21 cellular contexts compared by ENCODE assay signal in genomic region chr2:157893611-157894010, GRCh38. TPM values are rescaled to one million over a fixed set of nuclear protein-coding genes. Genes with fewer than 3 reads are reported as not detected.
DNase-seq lines count a peak whose midpoint lies in the region; ATAC-seq and TF ChIP-seq lines count a peak whose summit lies in the region.
"Had no signal": no experiment of that assay in that cellular context is flagged by ENCODE, and none has a peak within 500 bp of the region (broad histone marks: within the 10 kb centered on the region; RNA-seq: fewer than 3 reads in every experiment).

No MANE protein-coding gene starts in this region.

- H3K9me3 Mint-ChIP-seq in CD4-positive, CD25-positive, alpha-beta regulatory T cell, result no peaks in the 10 kb centered on the region
- H3K9me3 Mint-ChIP-seq in WTC11, result 0 out of 2 replicates have a peak, but pooled peaks cover 2% of the 10 kb centered on the region
- H3K9me3 Mint-ChIP-seq in activated T-helper 2 cell treated with anti-CD3 and anti-CD28 coated beads, Interferon-gamma antibody, Interleukin-2, Interleukin-4, amounts not matched to agents 10 μg/mL and 5 μg/mL and 100 μg/mL, durations not matched to agents 14 hours and 24 hours and 36 hours, result no peaks in the 10 kb centered on the region

- peak overlapping the region in 3 of 4 donors; percentile 25 to 62 (median 46) for H3K4me3 Mint-ChIP-seq in CD4-positive, CD25-positive, alpha-beta regulatory T cell
- H3K4me3 Mint-ChIP-seq in WTC11, result no peak overlapping the region
- H3K4me3 Mint-ChIP-seq in activated T-helper 2 cell treated with anti-CD3 and anti-CD28 coated beads, Interferon-gamma antibody, Interleukin-2, Interleukin-4, amounts not matched to agents 10 μg/mL and 5 μg/mL and 100 μg/mL, durations not matched to agents 14 hours and 24 hours and 36 hours (ENCODE audit: low read depth), result no peak overlapping the region

- H3K27me3 ChIP-seq in CD4-positive, CD25-positive, alpha-beta regulatory T cell (ENCODE audit: control insufficient read depth, insufficient read depth, low read length), result no peaks in the 10 kb centered on the region
- H3K27me3 ChIP-seq: BLaER1 treated with 17β-estradiol and CSF1 and Interleukin-3, amounts not matched to agents 10 nM and 100 nM; Peyer's patch; SJCRH30 had no signal

- H3K27me3 Mint-ChIP-seq in CD4-positive, CD25-positive, alpha-beta regulatory T cell, result no peaks in the 10 kb centered on the region
- H3K27me3 Mint-ChIP-seq in WTC11 (ENCODE audit: low read depth), result no peaks in the 10 kb centered on the region; the same call in 1 of the 2 replicates
- H3K27me3 Mint-ChIP-seq in activated T-helper 2 cell treated with anti-CD3 and anti-CD28 coated beads, Interferon-gamma antibody, Interleukin-2, Interleukin-4, amounts not matched to agents 10 μg/mL and 5 μg/mL and 100 μg/mL, durations not matched to agents 14 hours and 24 hours and 36 hours (ENCODE audit: low read depth), result no peaks in the 10 kb centered on the region

- DNase-seq in NCI-H510A treated with DMSO at 0.1 percent for 48 hours (lab: John Stamatoyannopoulos, UW) (peak; percentile 12), NCI-H510A (lab: John Stamatoyannopoulos, UW) (no peak), NCI-H146 (lab: John Stamatoyannopoulos, UW) (peak; percentile 56), WTC11 (ENCODE audit: low spot score) (no peak), NCI-H2107 treated with DMSO at 0.1 percent for 48 hours (lab: John Stamatoyannopoulos, UW; ENCODE audit: unreplicated experiment) (no peak), DMS 273 treated with DMSO at 0.1 percent for 48 hours (lab: John Stamatoyannopoulos, UW) (no peak)
- DNase-seq in CD4-positive, CD25-positive, alpha-beta regulatory T cell, result no peak
- DNase-seq in activated T-helper 2 cell treated with anti-CD3 and anti-CD28 coated beads, Interferon-gamma antibody, Interleukin-2, Interleukin-4, amounts not matched to agents 10 μg/mL and 5 μg/mL and 100 μg/mL, durations not matched to agents 14 hours and 24 hours and 36 hours (ENCODE audit: low spot score), result no peak
- DNase-seq: 8988T; DMS79 treated with DMSO at 0.1 percent for 48 hours; Kasumi-1; NCI-H187 treated with DMSO at 0.1 percent for 48 hours; NCI-H2107; NCI-H2227 treated with DMSO at 0.1 percent for 48 hours; NCI-H524 treated with DMSO at 0.1 percent for 48 hours; NK-92 treated with Interleukin-12 subunit alpha and Interleukin-12 subunit beta, amount 100 ng/mL, for 24 hours; Peyer's patch; SJCRH30; T-helper 1 cell had no signal

- POLR2A ChIA-PET in WTC11 (lab: Charles Lee), result no interaction called here

- peaks cover 25 to 85% (median 59%) of the 10 kb centered on the region in 4 donors for H3K4me1 Mint-ChIP-seq in CD4-positive, CD25-positive, alpha-beta regulatory T cell
- H3K4me1 Mint-ChIP-seq in WTC11, result peaks cover 59% of the 10 kb centered on the region
- H3K4me1 Mint-ChIP-seq in activated T-helper 2 cell treated with anti-CD3 and anti-CD28 coated beads, Interferon-gamma antibody, Interleukin-2, Interleukin-4, amounts not matched to agents 10 μg/mL and 5 μg/mL and 100 μg/mL, durations not matched to agents 14 hours and 24 hours and 36 hours (ENCODE audit: low read depth), result peaks cover 62% of the 10 kb centered on the region

- ATAC-seq in CD4-positive, CD25-positive, alpha-beta regulatory T cell (ENCODE audit: low read depth in 2 of 2), result no peak
- peak; percentile 19; the same call in 1 of the 2 replicates for ATAC-seq in WTC11
- ATAC-seq: GM12878 had no signal

- peak overlapping the region in 2 of 3 donors; percentile 40 to 88 for H3K27ac Mint-ChIP-seq in CD4-positive, CD25-positive, alpha-beta regulatory T cell
- H3K27ac Mint-ChIP-seq in WTC11, result no peak overlapping the region
- no peak overlapping the region for H3K27ac Mint-ChIP-seq in activated T-helper 2 cell treated with anti-CD3 and anti-CD28 coated beads, Interferon-gamma antibody, Interleukin-2, Interleukin-4, amounts not matched to agents 10 μg/mL and 5 μg/mL and 100 μg/mL, durations not matched to agents 14 hours and 24 hours and 36 hours

- H3K9me3 ChIP-seq in CD4-positive, CD25-positive, alpha-beta regulatory T cell (ENCODE audit: control insufficient read depth in 2 of 2, low read length in 2 of 2), result no peaks in the 10 kb centered on the region
- H3K9me3 ChIP-seq: BLaER1 treated with 17β-estradiol and CSF1 and Interleukin-3, amounts not matched to agents 10 nM and 100 nM; Peyer's patch; SJCRH30 had no signal

- intact Hi-C loops in activated T-helper 2 cell treated with anti-CD3 and anti-CD28 coated beads, Interferon-gamma antibody, Interleukin-2, Interleukin-4, amounts not matched to agents 10 μg/mL and 5 μg/mL and 100 μg/mL, durations not matched to agents 14 hours and 24 hours and 36 hours (cut with micrococcal nuclease), result loop anchor here (10.0 kb wide), 1 partner anchor 1559 kb away; the partner anchor contains the start of gene NR4A2

- H3K4me3 ChIP-seq in CD4-positive, CD25-positive, alpha-beta regulatory T cell (ENCODE audit: low read depth, low read length), result no peak overlapping the region
- H3K4me3 ChIP-seq: BLaER1 treated with 17β-estradiol and CSF1 and Interleukin-3, amounts not matched to agents 10 nM and 100 nM; GM12878; Peyer's patch; SJCRH30 had no signal

- H3K4me1 ChIP-seq in CD4-positive, CD25-positive, alpha-beta regulatory T cell (ENCODE audit: control insufficient read depth, insufficient read depth, low read length, poor library complexity, severe bottlenecking), result peaks cover 82% of the 10 kb centered on the region

- H3K36me3 Mint-ChIP-seq in CD4-positive, CD25-positive, alpha-beta regulatory T cell, result peaks cover 3% of the 10 kb centered on the region
- H3K36me3 Mint-ChIP-seq in WTC11, result no peaks in the 10 kb centered on the region
- peaks cover 11% of the 10 kb centered on the region for H3K36me3 Mint-ChIP-seq in activated T-helper 2 cell treated with anti-CD3 and anti-CD28 coated beads, Interferon-gamma antibody, Interleukin-2, Interleukin-4, amounts not matched to agents 10 μg/mL and 5 μg/mL and 100 μg/mL, durations not matched to agents 14 hours and 24 hours and 36 hours (ENCODE audit: low read depth)

- no peaks in the 10 kb centered on the region for H3K36me3 ChIP-seq in CD4-positive, CD25-positive, alpha-beta regulatory T cell (ENCODE audit: control insufficient read depth, insufficient read depth, low read length)
- H3K36me3 ChIP-seq: BLaER1 treated with 17β-estradiol and CSF1 and Interleukin-3, amounts not matched to agents 10 nM and 100 nM; Peyer's patch; SJCRH30 had no signal

- CTCF ChIA-PET in WTC11 (lab: Charles Lee), result interaction anchor here (1.5 kb wide), 1 partner anchor 17 kb away, joined by 3 read pairs; no protein-coding TSS in a partner anchor

- no peak overlapping the region for H3K27ac ChIP-seq in CD4-positive, CD25-positive, alpha-beta regulatory T cell (ENCODE audit: insufficient read depth, low read length, poor library complexity, severe bottlenecking)
- H3K27ac ChIP-seq: BLaER1 treated with 17β-estradiol and CSF1 and Interleukin-3, amounts not matched to agents 10 nM and 100 nM; Peyer's patch; SJCRH30 had no signal

- TF ChIP-seq CTCF in WTC11 (IDR thresholded peaks at IDR 0.05), result no peak

TF ChIP-seq in WTC11, 78 proteins besides CTCF, POLR2A, EP300 and RAD21 (continues in another document):
- TF ChIP-seq, protein P1, sequence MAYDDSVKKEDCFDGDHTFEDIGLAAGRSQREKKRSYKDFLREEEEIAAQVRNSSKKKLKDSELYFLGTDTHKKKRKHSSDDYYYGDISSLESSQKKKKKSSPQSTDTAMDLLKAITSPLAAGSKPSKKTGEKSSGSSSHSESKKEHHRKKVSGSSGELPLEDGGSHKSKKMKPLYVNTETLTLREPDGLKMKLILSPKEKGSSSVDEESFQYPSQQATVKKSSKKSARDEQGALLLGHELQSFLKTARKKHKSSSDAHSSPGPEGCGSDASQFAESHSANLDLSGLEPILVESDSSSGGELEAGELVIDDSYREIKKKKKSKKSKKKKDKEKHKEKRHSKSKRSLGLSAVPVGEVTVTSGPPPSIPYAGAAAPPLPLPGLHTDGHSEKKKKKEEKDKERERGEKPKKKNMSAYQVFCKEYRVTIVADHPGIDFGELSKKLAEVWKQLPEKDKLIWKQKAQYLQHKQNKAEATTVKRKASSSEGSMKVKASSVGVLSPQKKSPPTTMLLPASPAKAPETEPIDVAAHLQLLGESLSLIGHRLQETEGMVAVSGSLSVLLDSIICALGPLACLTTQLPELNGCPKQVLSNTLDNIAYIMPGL (CRISPR knock-in tag; IDR thresholded peaks at IDR 0.05), result no peak
- TF ChIP-seq NR1H2 (CRISPR knock-in tag; IDR thresholded peaks at IDR 0.05) (no peak), HMGA2 (CRISPR knock-in tag; IDR thresholded peaks at IDR 0.05) (no peak), MYBL2 (CRISPR knock-in tag; IDR thresholded peaks at IDR 0.05) (no peak), RELA (CRISPR knock-in tag; IDR thresholded peaks at IDR 0.05; ENCODE audit: borderline replicate concordance) (no peak), ZNF138 (CRISPR knock-in tag; conservative IDR thresholded peaks at IDR 0.05) (no peak), ZNF671 (CRISPR knock-in tag; IDR thresholded peaks at IDR 0.05) (no peak), ATF2 (CRISPR knock-in tag; IDR thresholded peaks at IDR 0.05; ENCODE audit: borderline replicate concordance, low read depth) (no peak), MXD4 (CRISPR knock-in tag; IDR thresholded peaks at IDR 0.05; ENCODE audit: borderline replicate concordance) (no peak)
- TF ChIP-seq, protein P2, sequence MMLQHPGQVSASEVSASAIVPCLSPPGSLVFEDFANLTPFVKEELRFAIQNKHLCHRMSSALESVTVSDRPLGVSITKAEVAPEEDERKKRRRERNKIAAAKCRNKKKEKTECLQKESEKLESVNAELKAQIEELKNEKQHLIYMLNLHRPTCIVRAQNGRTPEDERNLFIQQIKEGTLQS (CRISPR knock-in tag; conservative IDR thresholded peaks at IDR 0.05), result no peak

RNA-seq across cellular contexts. Expression of gene ACVR1, which starts 17.5 kb away (rescaled TPM):
- total RNA-seq in CD4-positive, CD25-positive, alpha-beta regulatory T cell, result 64.2 TPM
- polyA plus RNA-seq in CD4-positive, CD25-positive, alpha-beta regulatory T cell, result 10 to 100 TPM; 14.1 to 21.4 (median 17.3) TPM
- 16.8 to 20.2 TPM (median 19.2 TPM) in 3 replicates for total RNA-seq in WTC11 (2021)
- 26.7 and 27.1 TPM in 2 replicates for total RNA-seq in activated T-helper 2 cell treated with anti-CD3 and anti-CD28 coated beads, Interferon-gamma antibody, Interleukin-2, Interleukin-4, amounts not matched to agents 10 μg/mL and 5 μg/mL and 100 μg/mL, durations not matched to agents 14 hours and 24 hours and 36 hours

Comparison
In these comparisons a context has a peak if more than half of its experiments do, and no peak if none do; other contexts are left out.
1. DNase-seq: peak in NCI-H510A treated with DMSO at 0.1 percent for 48 hours (single experiment) and NCI-H146 (single experiment); none in NCI-H510A (single experiment), CD4-positive, CD25-positive, alpha-beta regulatory T cell (0 of 3), WTC11 (single experiment), NCI-H2107 treated with DMSO at 0.1 percent for 48 hours (single experiment), activated T-helper 2 cell treated with anti-CD3 and anti-CD28 coated beads, Interferon-gamma antibody, Interleukin-2, Interleukin-4, amounts not matched to agents 10 μg/mL and 5 μg/mL and 100 μg/mL, durations not matched to agents 14 hours and 24 hours and 36 hours (single experiment) and DMS 273 treated with DMSO at 0.1 percent for 48 hours (single experiment).
2. H3K27ac Mint-ChIP-seq: peak in CD4-positive, CD25-positive, alpha-beta regulatory T cell (2 of 3); none in WTC11 (single experiment) and activated T-helper 2 cell treated with anti-CD3 and anti-CD28 coated beads, Interferon-gamma antibody, Interleukin-2, Interleukin-4, amounts not matched to agents 10 μg/mL and 5 μg/mL and 100 μg/mL, durations not matched to agents 14 hours and 24 hours and 36 hours (single experiment).
3. H3K4me3 Mint-ChIP-seq: peak in CD4-positive, CD25-positive, alpha-beta regulatory T cell (3 of 4); none in WTC11 (single experiment) and activated T-helper 2 cell treated with anti-CD3 and anti-CD28 coated beads, Interferon-gamma antibody, Interleukin-2, Interleukin-4, amounts not matched to agents 10 μg/mL and 5 μg/mL and 100 μg/mL, durations not matched to agents 14 hours and 24 hours and 36 hours (single experiment).